ENCODE assay signal across 8 cellular contexts in the genomic region with DNA sequence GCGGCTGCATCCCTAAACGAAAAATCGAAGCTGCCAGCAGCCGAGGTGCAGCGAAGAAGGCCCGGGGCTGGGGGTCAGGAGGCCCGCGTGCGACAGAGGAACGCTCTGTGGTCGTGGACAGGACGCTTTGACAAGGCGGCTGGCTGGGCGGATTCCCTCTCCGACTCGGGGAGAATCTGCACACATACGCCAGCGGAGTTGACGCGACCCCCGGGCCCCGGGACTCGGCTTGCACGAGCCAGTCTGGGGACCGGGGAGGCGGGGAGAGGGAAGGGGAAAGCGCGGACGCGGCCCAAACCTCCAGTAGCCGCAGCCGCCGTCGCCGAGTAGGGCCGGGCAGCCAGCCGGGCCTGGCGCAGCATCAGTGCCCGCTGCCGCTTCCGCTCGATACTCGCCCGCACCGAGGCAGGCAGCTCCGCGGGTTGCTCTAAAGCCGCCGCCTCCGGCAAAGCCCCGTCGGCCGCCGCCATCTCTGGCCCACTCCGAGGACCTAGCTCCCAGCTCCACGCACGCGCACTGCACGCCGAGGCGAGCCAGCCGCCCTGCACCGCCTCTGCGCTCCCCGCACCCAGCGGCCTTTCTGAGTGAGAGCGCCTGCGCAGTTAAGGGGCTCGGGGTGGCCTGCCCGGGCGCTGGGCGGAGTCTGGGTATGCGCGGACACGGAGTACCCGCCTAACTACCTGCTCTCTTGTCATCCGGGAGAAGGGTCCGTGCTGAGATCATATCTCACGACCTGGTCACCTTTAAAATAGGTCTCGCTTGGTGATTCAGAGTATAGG. TPM values are rescaled to one million over a fixed set of nuclear protein-coding genes. Genes with fewer than 3 reads are reported as not detected.
DNase-seq lines count a peak whose midpoint lies in the region; ATAC-seq and TF ChIP-seq lines count a peak whose summit lies in the region.

A gene (minus strand): TSS at position 518 of the 779 bp plus-strand sequence. CDS start 48 bp downstream, at position 470.

- no peaks in the 10 kb centered on the region for H3K9me3 ChIP-seq in right lobe of liver

- peak within 1 kb of the TSS; percentile 79 to 89 (median 88) for H3K4me3 ChIP-seq in right lobe of liver

- WGBS in right lobe of liver (ENCODE audit: insufficient coverage, low coverage, low lambda C conversion rate, missing lambda C conversion rate), result 0% methylated on average over 10 of the region's 80 CpGs

- H3K27me3 ChIP-seq in right lobe of liver, result no peaks in the 10 kb centered on the region

- peaks cover 0 to 37% (median 11%) of the 10 kb centered on the region in 4 donors for H3K4me1 ChIP-seq in right lobe of liver

- ATAC-seq in GM19395 (IDR thresholded peaks at IDR 0.05; ENCODE audit: unreplicated experiment) (peak; percentile 94), HG03558 (IDR thresholded peaks at IDR 0.05; ENCODE audit: extremely low read depth, unreplicated experiment) (peak; percentile 86), right lobe of liver (peak; percentile 97 to 98 (median 98))

- peak; percentile 94 for TF ChIP-seq POLR2A in right lobe of liver (IDR thresholded peaks at IDR 0.05)

- H3K36me3 ChIP-seq in right lobe of liver, result peaks cover 0 to 6% (median 2%) of the 10 kb centered on the region in 4 donors

- TF ChIP-seq CTCF in right lobe of liver (IDR thresholded peaks at IDR 0.05), result no peak

- H3K27ac ChIP-seq in right lobe of liver, result peak within 1 kb of the TSS; percentile 79 to 91 (median 89)

- intact Hi-C loops in right lobe of liver (cut with DNase I), result no loop called here

- DNase-seq in CD1c-positive myeloid dendritic cell (ENCODE audit: extremely low spot score), result peak; percentile 97
- DNase-seq in NCI-H748 treated with DMSO at 0.1 percent for 48 hours (lab: John Stamatoyannopoulos, UW), result peak; percentile 95
- peak; percentile 96 to 97 for DNase-seq in activated CD4-positive, alpha-beta T cell treated with anti-CD3 and anti-CD28 coated beads, Interleukin-2, amount 50 U/mL, for 48 hours
- DNase-seq in dermis blood vessel endothelial cell, result peak; percentile 97
- DNase-seq in right lobe of liver, result peak; percentile 98 to 99 (median 98)
- DNase-seq in stimulated activated CD4-positive, alpha-beta T cell treated with anti-CD3 and anti-CD28 coated beads, Interleukin-4, amount 100 ng/mL, for 24 hours, result peak; percentile 98

RNA-seq across cellular contexts. Expression of the gene that starts here (rescaled TPM):
- total RNA-seq in dermis blood vessel endothelial cell, result 8.3 and 11.9 TPM in 2 replicates
- total RNA-seq in right lobe of liver, result 1 to 10 TPM; 4.4 to 9.0 (median 6.7) TPM

Comparison
In these comparisons a context has a peak if more than half of its experiments do, and no peak if none do; other contexts are left out.
1. Peak in every context shown above with its lines: DNase-seq, ATAC-seq, H3K4me3 ChIP-seq and H3K27ac ChIP-seq.